Comparison of ENCODE assay signal across 9 cellular contexts in genomic region chr1:10980094-10980577, GRCh38. TPM values are rescaled to one million over a fixed set of nuclear protein-coding genes. Genes with fewer than 3 reads are reported as not detected.
DNase-seq lines count a peak whose midpoint lies in the region; ATAC-seq and TF ChIP-seq lines count a peak whose summit lies in the region.
"Had no signal": no experiment of that assay in that cellular context is flagged by ENCODE, and none has a peak within 500 bp of the region (broad histone marks: within the 10 kb centered on the region; RNA-seq: fewer than 3 reads in every experiment).

No MANE protein-coding gene starts in this region.

- ATAC-seq in HG03039 (IDR thresholded peaks at IDR 0.05; ENCODE audit: unreplicated experiment): no peak
- no peak for ATAC-seq in naive thymus-derived CD4-positive, alpha-beta T cell
- ATAC-seq in activated CD4-positive, CD25-positive, alpha-beta regulatory T cell treated with anti-CD3 and anti-CD28 coated beads, Interleukin-2, amount 50 U/mL, for 24 hours: no peak

- H3K27ac ChIP-seq in PC-9 (no peak overlapping the region), spleen (no peak overlapping the region)
- no peak overlapping the region for H3K27ac ChIP-seq in naive thymus-derived CD4-positive, alpha-beta T cell (ENCODE audit: low read depth, low read length)

- H3F3A ChIP-seq in PC-9 (ENCODE audit: insufficient read depth, low read depth): peaks cover 6% of the 10 kb centered on the region; the same call in 1 of the 2 replicates

- intact Hi-C loops in PC-9 (cut with micrococcal nuclease; ENCODE audit: unreplicated experiment) (loop anchor here (2.0 kb wide), 1 partner anchor 33 kb away; the partner anchor contains the start of gene TARDBP), spleen (cut with DNase I; ENCODE audit: low total_unique reads) (no loop called here)
- intact Hi-C loops in naive thymus-derived CD4-positive, alpha-beta T cell (cut with micrococcal nuclease): no loop called here

- H3K4me3 ChIP-seq in BJ (ENCODE audit: low read depth, low read length) (no peak overlapping the region), PC-9 (no peak overlapping the region), spleen (no peak overlapping the region)
- H3K4me3 ChIP-seq in naive thymus-derived CD4-positive, alpha-beta T cell (ENCODE audit: low read length): no peak overlapping the region

- POLR2A ChIA-PET in BJ (lab: Charles Lee): no interaction called here
- POLR2A ChIA-PET in PC-9 (lab: Charles Lee; ENCODE audit: unreplicated experiment): interaction anchor here (0.7 kb wide), 1 partner anchor 14 kb away, joined by 3 read pairs; no protein-coding TSS in a partner anchor
- POLR2A ChIA-PET in naive thymus-derived CD4-positive, alpha-beta T cell (lab: Charles Lee): no interaction called here

- H3K9me3 ChIP-seq in PC-9 (ENCODE audit: insufficient read depth, low read depth) (no peaks in the 10 kb centered on the region), spleen (no peaks in the 10 kb centered on the region)
- no peaks in the 10 kb centered on the region for H3K9me3 ChIP-seq in naive thymus-derived CD4-positive, alpha-beta T cell (ENCODE audit: control insufficient read depth in 2 of 3, low read length in 3 of 3)

- DNase-seq in BJ (ENCODE audit: low read depth): no peak
- DNase-seq in PC-9: peak; percentile 81 to 93
- DNase-seq in fibroblast of the conjunctiva (ENCODE audit: low read depth): peak; percentile 64
- peak; percentile 99 for DNase-seq in myocyte (ENCODE audit: low read depth)
- DNase-seq in spleen: no peak
- no peak for DNase-seq in naive thymus-derived CD4-positive, alpha-beta T cell

- no peaks in the 10 kb centered on the region; the same call in none of the 2 replicates for H3K4me1 ChIP-seq in PC-9 (replicated peaks; ENCODE audit: insufficient read depth)
- peaks cover 0 to 13% (median 0%) of the 10 kb centered on the region in 6 donors for H3K4me1 ChIP-seq in spleen
- no peaks in the 10 kb centered on the region for H3K4me1 ChIP-seq in naive thymus-derived CD4-positive, alpha-beta T cell (ENCODE audit: control insufficient read depth in 2 of 2, insufficient read depth in 2 of 2, low read length in 2 of 2)

- no peaks in the 10 kb centered on the region for H3K79me2 ChIP-seq in PC-9 (ENCODE audit: low read depth)

- no peaks in the 10 kb centered on the region for H3K36me3 Mint-ChIP-seq in naive thymus-derived CD4-positive, alpha-beta T cell
- H3K36me3 Mint-ChIP-seq: activated naive CD4-positive, alpha-beta T cell treated with anti-CD3 and anti-CD28 coated beads, Interleukin-2, amount 50 U/mL, for 24 hours had no signal

- BruUV-seq in PC-9 (replicated peaks; lab: Mats Ljungman, UMichigan): no TSS peak

- H3K27me3 Mint-ChIP-seq in naive thymus-derived CD4-positive, alpha-beta T cell: peaks cover 9 to 24% (median 15%) of the 10 kb centered on the region in 5 donors

- H3K27ac Mint-ChIP-seq in naive thymus-derived CD4-positive, alpha-beta T cell: no peak overlapping the region
- H3K27ac Mint-ChIP-seq: activated naive CD4-positive, alpha-beta T cell treated with anti-CD3 and anti-CD28 coated beads, Interleukin-2, amount 50 U/mL, for 24 hours had no signal

- H3K9me3 Mint-ChIP-seq in naive thymus-derived CD4-positive, alpha-beta T cell: peaks cover 0 to 2% (median 0%) of the 10 kb centered on the region in 11 donors
- H3K9me3 Mint-ChIP-seq: activated naive CD4-positive, alpha-beta T cell treated with anti-CD3 and anti-CD28 coated beads, Interleukin-2, amount 50 U/mL, for 24 hours had no signal

- peaks cover 2% of the 10 kb centered on the region; the same call in 1 of the 2 replicates for H3K27me3 ChIP-seq in BJ (ENCODE audit: control insufficient read depth, insufficient read depth, low read length)
- H3K27me3 ChIP-seq in PC-9 (ENCODE audit: insufficient read depth, low read depth): no peaks in the 10 kb centered on the region
- H3K27me3 ChIP-seq in spleen (replicated peaks in 1 of 7): peaks cover 0 to 63% (median 9%) of the 10 kb centered on the region in 7 donors
- H3K27me3 ChIP-seq in naive thymus-derived CD4-positive, alpha-beta T cell (ENCODE audit: control insufficient read depth in 2 of 2, insufficient read depth in 2 of 2, low read length in 2 of 2): peaks cover 0 to 3% of the 10 kb centered on the region in 2 donors

- WGBS in spleen, 5 donors: 34 to 55% (median 38%) methylated on average over 15 of the region's 15 CpGs

- TF ChIP-seq CTCF in BJ (IDR thresholded peaks at IDR 0.05; ENCODE audit: insufficient read depth, low read depth, low read length) (peak; percentile 53), PC-9 (conservative IDR thresholded peaks at IDR 0.05) (peak; percentile 58), spleen (IDR thresholded peaks at IDR 0.05 in 8 of 11, conservative IDR thresholded peaks at IDR 0.05 in 3 of 11) (no peak)

- no peak overlapping the region for H3K4me3 Mint-ChIP-seq in naive thymus-derived CD4-positive, alpha-beta T cell
- H3K4me3 Mint-ChIP-seq: activated naive CD4-positive, alpha-beta T cell treated with anti-CD3 and anti-CD28 coated beads, Interleukin-2, amount 50 U/mL, for 24 hours had no signal

- peaks cover 0 to 8% (median 3%) of the 10 kb centered on the region in 7 donors for H3K4me1 Mint-ChIP-seq in naive thymus-derived CD4-positive, alpha-beta T cell
- H3K4me1 Mint-ChIP-seq: activated naive CD4-positive, alpha-beta T cell treated with anti-CD3 and anti-CD28 coated beads, Interleukin-2, amount 50 U/mL, for 24 hours had no signal

- 0 out of 2 replicates have a peak overlapping the region, but pooled peaks have one; percentile 43 for H2AFZ ChIP-seq in PC-9

- H4K20me1 ChIP-seq in PC-9 (ENCODE audit: insufficient read depth): no peaks in the 10 kb centered on the region

- peak overlapping the region; percentile 59 for H3K4me2 ChIP-seq in PC-9

- no peaks in the 10 kb centered on the region for H3K9me2 ChIP-seq in PC-9 (ENCODE audit: insufficient read depth)

- no peak for TF ChIP-seq POLR2A in spleen (IDR thresholded peaks at IDR 0.05)

- CTCF ChIA-PET in BJ (lab: Yijun Ruan, JAX): interaction anchor here (0.6 to 1.0 kb wide), 6 partner anchors 9 to 463 kb away, joined by 3 to 4 read pairs (median 3); no protein-coding TSS in a partner anchor
- CTCF ChIA-PET in PC-9 (lab: Charles Lee): interaction anchor here (0.6 kb wide), 1 partner anchor 31 kb away, joined by 8 read pairs; no protein-coding TSS in a partner anchor
- CTCF ChIA-PET in naive thymus-derived CD4-positive, alpha-beta T cell (lab: Charles Lee): no interaction called here

- H3K36me3 ChIP-seq in BJ (ENCODE audit: control insufficient read depth, insufficient read depth, low read length): no peaks in the 10 kb centered on the region
- H3K36me3 ChIP-seq in PC-9 (ENCODE audit: low read depth): no peaks in the 10 kb centered on the region
- no peaks in the 10 kb centered on the region for H3K36me3 ChIP-seq in spleen
- H3K36me3 ChIP-seq in naive thymus-derived CD4-positive, alpha-beta T cell (ENCODE audit: control insufficient read depth in 2 of 3, insufficient read depth in 3 of 3, low read length in 3 of 3): no peaks in the 10 kb centered on the region

RNA-seq across cellular contexts. Expression of gene TARDBP, which starts 32.3 kb away (rescaled TPM):
- 55.5 and 120 TPM in 2 replicates for polyA plus RNA-seq in BJ (2011; rRNA removed)
- 60.5 and 61.6 TPM in 2 replicates for polyA minus RNA-seq in BJ (2011; rRNA and poly(A)+ RNA removed)
- total RNA-seq in PC-9 (2021): 142 and 177 TPM in 2 replicates
- 60.0 and 66.5 TPM in 2 replicates for total RNA-seq in myocyte
- 103 TPM for polyA plus RNA-seq in myocyte (2012)
- 100 to 1,000 TPM; 126 to 243 (median 147) TPM for total RNA-seq in spleen
- 100 to 1,000 TPM in 1 of 3 donors, 10 to 100 TPM in 2; 88.0 to 123 (median 92.4) TPM for polyA plus RNA-seq in spleen
- total RNA-seq in naive thymus-derived CD4-positive, alpha-beta T cell: 100 to 1,000 TPM; 114 to 196 (median 174) TPM
- 10 to 100 TPM; 55.0 to 80.4 TPM for polyA plus RNA-seq in naive thymus-derived CD4-positive, alpha-beta T cell

Comparison
In these comparisons a context has a peak if more than half of its experiments do, and no peak if none do; other contexts are left out.
1. DNase-seq: peak in PC-9 (2 of 2), fibroblast of the conjunctiva (single experiment) and myocyte (single experiment); none in BJ (single experiment), spleen (single experiment) and naive thymus-derived CD4-positive, alpha-beta T cell (0 of 9).
2. CTCF ChIP-seq: peak in BJ (single experiment) and PC-9 (single experiment); none in spleen (0 of 11).